18 cellular contexts compared by ENCODE assay signal in the genomic region with DNA sequence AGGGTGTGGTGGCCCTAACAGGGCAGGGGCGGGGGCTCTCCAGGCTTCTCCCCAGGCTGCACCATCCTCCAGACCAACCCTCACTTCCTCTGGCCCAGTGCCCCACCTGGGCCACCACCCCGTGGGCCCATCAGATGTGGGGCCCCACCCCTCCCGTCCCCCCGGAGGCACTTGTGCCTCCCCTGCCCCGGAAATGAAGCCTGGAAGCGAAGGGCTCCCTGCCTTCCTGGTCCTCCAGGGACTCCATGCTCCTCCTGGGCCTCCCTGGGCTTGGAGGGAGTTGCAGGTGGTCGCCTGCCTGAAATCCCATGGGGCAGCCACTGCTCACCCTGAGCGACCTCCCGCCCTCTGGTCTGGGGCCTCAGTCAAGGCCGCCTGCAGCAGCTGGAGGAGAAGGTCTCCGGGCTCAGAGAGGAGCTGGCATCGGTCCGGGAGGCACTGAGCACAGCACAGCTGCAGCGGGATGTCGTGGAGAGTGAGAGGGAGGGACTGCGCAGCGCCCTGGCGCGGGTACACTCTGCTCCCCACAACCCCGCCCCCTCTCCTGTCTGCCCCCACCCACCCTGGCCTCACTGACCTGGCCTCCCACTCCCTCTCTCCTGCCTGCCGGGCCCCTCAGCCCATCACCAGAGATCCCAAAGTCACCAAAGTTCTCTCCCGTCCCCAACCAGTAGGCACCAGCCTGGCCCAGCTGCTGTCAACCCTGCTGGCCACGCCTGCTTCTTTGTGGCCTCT. TPM values are rescaled to one million over a fixed set of nuclear protein-coding genes. Genes with fewer than 3 reads are reported as not detected.
DNase-seq lines count a peak whose midpoint lies in the region; ATAC-seq and TF ChIP-seq lines count a peak whose summit lies in the region.
"Had no signal": no experiment of that assay in that cellular context is flagged by ENCODE, and none has a peak within 500 bp of the region (broad histone marks: within the 10 kb centered on the region; RNA-seq: fewer than 3 reads in every experiment).

No MANE protein-coding gene starts in this region.

- DNase-seq in SK-N-SH (peak; percentile 30), chondrocyte (ENCODE audit: low spot score) (peak; percentile 89), mesenteric fat pad (ENCODE audit: low spot score) (peak; percentile 85), suprapubic skin (ENCODE audit: low spot score in 2 of 2) (peak; percentile 58 to 76), A673 (ENCODE audit: low spot score) (no peak), RWPE1 (ENCODE audit: low spot score) (no peak)
- no peak for DNase-seq in stimulated activated CD4-positive, alpha-beta T cell treated with anti-CD3 and anti-CD28 coated beads, Interleukin-2, amount 100 ng/mL, for 48 hours
- DNase-seq: effector memory CD4-positive, alpha-beta T cell; KG1; NCI-H1105; NCI-H345 had no signal

- TF ChIP-seq CTCF in SK-N-SH (IDR thresholded peaks at IDR 0.05) (no peak), chondrocyte (IDR thresholded peaks at IDR 0.05) (no peak), suprapubic skin (IDR thresholded peaks at IDR 0.05) (no peak), A673 (conservative IDR thresholded peaks at IDR 0.05; ENCODE audit: low read depth, low read length) (no peak), RWPE1 (conservative IDR thresholded peaks at IDR 0.05; ENCODE audit: low read depth) (no peak)

- H4K20me1 ChIP-seq in SK-N-SH (ENCODE audit: insufficient read depth): no peaks in the 10 kb centered on the region

- peaks cover 0 to 4% of the 10 kb centered on the region in 2 experiments; a peak in 1 of 4 replicates for H3K4me1 ChIP-seq in SK-N-SH (ENCODE audit: control insufficient read depth in 1 of 2, insufficient read depth in 2 of 2, low read depth in 1 of 2, low read length in 1 of 2)
- no peaks in the 10 kb centered on the region for H3K4me1 ChIP-seq in suprapubic skin
- no peaks in the 10 kb centered on the region for H3K4me1 ChIP-seq in A673 (ENCODE audit: insufficient read depth, low read length, poor library complexity, severe bottlenecking)
- H3K4me1 ChIP-seq: A549 had no signal

- no peak for TF ChIP-seq POLR2A in suprapubic skin (IDR thresholded peaks at IDR 0.05)

- no peak for TF ChIP-seq RAD21 in SK-N-SH (IDR thresholded peaks at IDR 0.05; ENCODE audit: low read length)

- H3K36me3 Mint-ChIP-seq in chondrocyte (ENCODE audit: low read depth): peaks cover 6% of the 10 kb centered on the region

- H3K27me3 ChIP-seq in SK-N-SH (ENCODE audit: insufficient read depth) (no peaks in the 10 kb centered on the region; the same call in 1 of the 2 replicates), suprapubic skin (peaks cover 3% of the 10 kb centered on the region), A673 (replicated peaks; ENCODE audit: insufficient read depth, low read depth, low read length, poor library complexity) (peaks cover 6% of the 10 kb centered on the region)

- no peak overlapping the region for H3K4me3 Mint-ChIP-seq in chondrocyte (ENCODE audit: unreplicated experiment)
- H3K4me3 Mint-ChIP-seq: neural crest cell had no signal

- H3K4me1 Mint-ChIP-seq in chondrocyte (ENCODE audit: low read depth): no peaks in the 10 kb centered on the region
- H3K4me1 Mint-ChIP-seq: neural crest cell had no signal

- H3K9ac ChIP-seq in SK-N-SH: no peak overlapping the region

- intact Hi-C loops in A673 (cut with micrococcal nuclease; ENCODE audit: unreplicated experiment): no loop called here

- H3K4me2 ChIP-seq in SK-N-SH: no peak overlapping the region
- H3K4me2 ChIP-seq: A549 had no signal

- H3F3A ChIP-seq in SK-N-SH (replicated peaks; ENCODE audit: insufficient read depth): no peaks in the 10 kb centered on the region

- no TSS peak for BruUV-seq in A673 (replicated peaks; lab: Mats Ljungman, UMichigan)

- H3K36me3 ChIP-seq in SK-N-SH (replicated peaks in 1 of 2; ENCODE audit: control insufficient read depth in 1 of 2, insufficient read depth in 2 of 2, low read length in 1 of 2) (no peaks in the 10 kb centered on the region), suprapubic skin (no peaks in the 10 kb centered on the region), A673 (ENCODE audit: insufficient read depth, low read length, poor library complexity, severe bottlenecking) (no peaks in the 10 kb centered on the region)

- H3K27me3 Mint-ChIP-seq in chondrocyte (ENCODE audit: low read depth): peaks cover 40% of the 10 kb centered on the region

- no peak overlapping the region for H3K27ac Mint-ChIP-seq in chondrocyte (ENCODE audit: unreplicated experiment)
- H3K27ac Mint-ChIP-seq: activated naive CD4-positive, alpha-beta T cell treated with anti-CD3 and anti-CD28 coated beads, Interleukin-2, amount 50 U/mL, for 72 hours had no signal

- H3K27ac ChIP-seq in SK-N-SH (ENCODE audit: low read depth in 2 of 2, low read length in 1 of 2) (no peak overlapping the region), suprapubic skin (no peak overlapping the region), A673 (ENCODE audit: low read depth, low read length, poor library complexity, severe bottlenecking) (no peak overlapping the region), RWPE1 (no peak overlapping the region)
- H3K27ac ChIP-seq: A549, skin epidermis had no signal

- POLR2A ChIA-PET in SK-N-SH (lab: Yijun Ruan, JAX) (no interaction called here), A673 (lab: Charles Lee; ENCODE audit: low non-redundant PET) (no interaction called here), RWPE1 (lab: Yijun Ruan, JAX; ENCODE audit: low non-redundant PET) (no interaction called here)

- peaks cover 21% of the 10 kb centered on the region for H3K9me3 Mint-ChIP-seq in chondrocyte (ENCODE audit: low read depth)

- H3K79me2 ChIP-seq in SK-N-SH (ENCODE audit: insufficient read depth): no peaks in the 10 kb centered on the region

- TF ChIP-seq EP300 in SK-N-SH (IDR thresholded peaks at IDR 0.05; ENCODE audit: borderline replicate concordance in 1 of 2, low read depth in 1 of 2, low read length in 1 of 2) (no peak), suprapubic skin (IDR thresholded peaks at IDR 0.05) (no peak)

- H3K9me2 ChIP-seq in SK-N-SH: no peaks in the 10 kb centered on the region

- CTCF ChIA-PET in SK-N-SH (lab: Yijun Ruan, JAX) (interaction anchor here (0.7 to 1.9 kb wide), 3 partner anchors 17 to 215 kb away, joined by 3 to 6 read pairs (median 3); partner anchors contain the start of gene PASK), A673 (lab: Charles Lee) (no interaction called here), RWPE1 (lab: Yijun Ruan, JAX) (no interaction called here)

- 70% methylated on average over 17 of the region's 23 CpGs for WGBS in SK-N-SH (ENCODE audit: low lambda C conversion rate)
- WGBS in suprapubic skin: 91% methylated on average over 15 of the region's 23 CpGs

- ATAC-seq in SK-N-SH treated with all-trans-retinoic acid at 6 μM for 48 hours: no peak
- ATAC-seq: activated naive CD4-positive, alpha-beta T cell treated with anti-CD3 and anti-CD28 coated beads, Interleukin-2, amount 50 U/mL, for 72 hours had no signal

- H3K4me3 ChIP-seq in SK-N-SH (ENCODE audit: low read depth in 2 of 2, low read length in 1 of 2) (no peak overlapping the region), suprapubic skin (no peak overlapping the region), A673 (ENCODE audit: low read depth, low read length, poor library complexity, severe bottlenecking) (no peak overlapping the region)
- H3K4me3 ChIP-seq: A549, lung, skin epidermis had no signal

- no peak overlapping the region for H2AFZ ChIP-seq in SK-N-SH (ENCODE audit: low read depth)

- H3K9me3 ChIP-seq in SK-N-SH (no peaks in the 10 kb centered on the region), suprapubic skin (peaks cover 4% of the 10 kb centered on the region), A673 (ENCODE audit: low read depth, low read length, poor library complexity, severe bottlenecking) (no peaks in the 10 kb centered on the region)

TF ChIP-seq in SK-N-SH, 30 proteins besides CTCF, POLR2A, EP300 and RAD21:
- TF ChIP-seq FOXM1 (IDR thresholded peaks at IDR 0.05; ENCODE audit: low read depth): no peak
- TF ChIP-seq TAF1 (IDR thresholded peaks at IDR 0.05; ENCODE audit: borderline replicate concordance, low read depth, low read length): no peak
- TF ChIP-seq NFIC (IDR thresholded peaks at IDR 0.05; ENCODE audit: borderline replicate concordance): no peak
- TF ChIP-seq, protein P1, sequence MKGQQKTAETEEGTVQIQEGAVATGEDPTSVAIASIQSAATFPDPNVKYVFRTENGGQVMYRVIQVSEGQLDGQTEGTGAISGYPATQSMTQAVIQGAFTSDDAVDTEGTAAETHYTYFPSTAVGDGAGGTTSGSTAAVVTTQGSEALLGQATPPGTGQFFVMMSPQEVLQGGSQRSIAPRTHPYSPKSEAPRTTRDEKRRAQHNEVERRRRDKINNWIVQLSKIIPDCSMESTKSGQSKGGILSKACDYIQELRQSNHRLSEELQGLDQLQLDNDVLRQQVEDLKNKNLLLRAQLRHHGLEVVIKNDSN (IDR thresholded peaks at IDR 0.05; ENCODE audit: borderline replicate concordance, low read depth): no peak

TF ChIP-seq in SK-N-SH treated with all-trans-retinoic acid at 6 μM for 48 hours, 23 proteins besides CTCF, POLR2A, EP300 and RAD21 (continues in another document):
- TF ChIP-seq ZNF70 (CRISPR knock-in tag; IDR thresholded peaks at IDR 0.05) (no peak), ZC3H10 (CRISPR knock-in tag; IDR thresholded peaks at IDR 0.05) (no peak), TCF4 (CRISPR knock-in tag; IDR thresholded peaks at IDR 0.05; ENCODE audit: borderline replicate concordance) (no peak), CSRNP3 (CRISPR knock-in tag; IDR thresholded peaks at IDR 0.05) (no peak), ZNF8 (CRISPR knock-in tag; IDR thresholded peaks at IDR 0.05) (no peak)

RNA-seq across cellular contexts. Expression of gene CROCC2, which starts 28.0 kb away (rescaled TPM):
- polyA plus RNA-seq in SK-N-SH (2012; rRNA removed): not detected in 2 replicates
- polyA plus RNA-seq in SK-N-SH (2012; cell fraction: cytosol; rRNA removed): not detected in 2 replicates
- 0.01 and 0.06 TPM in 2 replicates for polyA plus RNA-seq in SK-N-SH (2012; cell fraction: nucleus; rRNA removed)
- total RNA-seq in chondrocyte (not detected in 3 replicates), mesenteric fat pad (not detected), suprapubic skin (not detected), A673 (2021) (not detected in 2 replicates)
- total RNA-seq: activated naive CD4-positive, alpha-beta T cell treated with anti-CD3 and anti-CD28 coated beads, Interleukin-2, amount 50 U/mL, for 72 hours; neural crest cell; OCI-LY7 had no signal
- polyA plus RNA-seq: A549 had no signal

RNA-seq across cellular contexts. Expression of gene MAB21L4, which starts 38.2 kb away (rescaled TPM):
- polyA plus RNA-seq in SK-N-SH (2012; rRNA removed): not detected in 2 replicates
- polyA plus RNA-seq in SK-N-SH (2012; cell fraction: cytosol; rRNA removed): not detected in 2 replicates
- not detected in 2 replicates for polyA plus RNA-seq in SK-N-SH (2012; cell fraction: nucleus; rRNA removed)
- total RNA-seq in chondrocyte (not detected in 3 replicates), mesenteric fat pad (not detected), suprapubic skin (10 to 100 TPM; 28.7 to 97.5 (median 69.2) TPM), A673 (2021) (not detected in 2 replicates)
- total RNA-seq: activated naive CD4-positive, alpha-beta T cell treated with anti-CD3 and anti-CD28 coated beads, Interleukin-2, amount 50 U/mL, for 72 hours; neural crest cell; OCI-LY7 had no signal
- polyA plus RNA-seq: A549 had no signal

Comparison
In these comparisons a context has a peak if more than half of its experiments do, and no peak if none do; other contexts are left out.
1. DNase-seq: peak in SK-N-SH (single experiment), chondrocyte (single experiment), mesenteric fat pad (single experiment) and suprapubic skin (2 of 2); none in A673 (single experiment), RWPE1 (single experiment) and stimulated activated CD4-positive, alpha-beta T cell treated with anti-CD3 and anti-CD28 coated beads, Interleukin-2, amount 100 ng/mL, for 48 hours (0 of 2).
2. RNA of gene MAB21L4, which starts 38.2 kb away (total RNA-seq): 28.7 to 97.5 TPM in suprapubic skin; not detected in chondrocyte, not detected in mesenteric fat pad (single experiment) and not detected in A673; every median in the first group is over 10 times any median in the second.